In genomic region chrX:2427737-2428136, GRCh38 we compare ENCODE assay signal across 29 cellular contexts.
"Had no signal": no experiment of that assay in that cellular context is flagged by ENCODE, and none has a peak within 500 bp of the region (broad histone marks: within the 10 kb centered on the region; RNA-seq: fewer than 3 reads in every experiment).

No MANE protein-coding gene starts in this region.

- FAIRE-seq: small intestine had no signal

- H3K9me3 ChIP-seq: psoas muscle, right lobe of liver, sigmoid colon, stomach, testis, tibial artery, transverse colon, upper lobe of right lung, uterus had no signal

- H3K4me3 Mint-ChIP-seq: naive thymus-derived CD8-positive, alpha-beta T cell; natural killer cell treated with Interleukin-12 subunit alpha and Interleukin-12 subunit beta and Interleukin-15 and Interleukin-18, amount 100 ng/mL, for 72 hours; nephron progenitor cell; neural crest cell; stimulated activated effector memory CD8-positive, alpha-beta T cell treated with anti-CD3 and anti-CD28 coated beads, Interleukin-12 subunit alpha, Interleukin-12 subunit beta, amount 100 ng/mL, for 72 hours; stimulated activated naive B cell treated with anti-CD40 and anti-IgM and Interleukin-4, amounts not matched to agents 10 μg/mL and 1 μg/mL and 100 μg/mL, for 72 hours; stimulated activated naive CD8-positive, alpha-beta T cell treated with anti-CD3 and anti-CD28 coated beads, Interleukin-15, Interleukin-2, amounts not matched to agents 100 ng/mL and 50 ng/mL, for 24 hours; type B pancreatic cell had no signal

- H3K4me3 ChIP-seq: ovary, psoas muscle, right lobe of liver, sigmoid colon, stomach, testis, tibial artery, transverse colon, upper lobe of right lung, uterus had no signal

- H3K27ac ChIP-seq: ovary, parathyroid adenoma, psoas muscle, right lobe of liver, sigmoid colon, stomach, testis, tibial artery, transverse colon, upper lobe of right lung, uterus had no signal

- H3K9ac ChIP-seq: parathyroid adenoma had no signal

- H3K36me3 ChIP-seq: ovary, upper lobe of right lung, uterus had no signal

- H3K79me2 ChIP-seq: parathyroid adenoma had no signal

- H3K27me3 ChIP-seq: ovary, right lobe of liver, sigmoid colon, stomach, testis, tibial artery, transverse colon, upper lobe of right lung, uterus had no signal

- H3K4me1 ChIP-seq: parathyroid adenoma, psoas muscle, right lobe of liver, sigmoid colon, stomach, testis, tibial artery, transverse colon, upper lobe of right lung, uterus had no signal

- H3K27me3 Mint-ChIP-seq: naive thymus-derived CD8-positive, alpha-beta T cell; natural killer cell treated with Interleukin-12 subunit alpha and Interleukin-12 subunit beta and Interleukin-15 and Interleukin-18, amount 100 ng/mL, for 72 hours; progenitor cell of endocrine pancreas; stimulated activated naive B cell treated with anti-CD40 and anti-IgM and Interleukin-4, amounts not matched to agents 10 μg/mL and 1 μg/mL and 100 μg/mL, for 72 hours; stimulated activated naive CD8-positive, alpha-beta T cell treated with anti-CD3 and anti-CD28 coated beads, Interleukin-15, Interleukin-2, amounts not matched to agents 100 ng/mL and 50 ng/mL, for 24 hours; type B pancreatic cell had no signal

- H2AFZ ChIP-seq: parathyroid adenoma had no signal

- H3K4me1 Mint-ChIP-seq: nephron progenitor cell had no signal

- DNase-seq: naive thymus-derived CD8-positive, alpha-beta T cell; nephron progenitor cell; occipital lobe; posterior cingulate gyrus; psoas muscle; right lobe of liver; sigmoid colon; small intestine; stimulated activated CD4-positive, alpha-beta T cell treated with anti-CD3 and anti-CD28 coated beads, Interleukin-15, amount 100 ng/mL, for 24 hours; stimulated activated CD4-positive, alpha-beta T cell treated with anti-CD3 and anti-CD28 coated beads, Interleukin-2, amount 100 ng/mL, for 24 hours; stimulated activated CD4-positive, alpha-beta T cell treated with anti-CD3 and anti-CD28 coated beads, Interleukin-2, amount 100 ng/mL, for 48 hours; stimulated activated CD4-positive, alpha-beta T cell treated with anti-CD3 and anti-CD28 coated beads, Interleukin-4, amount 100 ng/mL, for 24 hours; stimulated activated naive B cell treated with anti-CD40 and anti-IgM and Interleukin-4, amounts not matched to agents 10 μg/mL and 1 μg/mL and 100 μg/mL, for 72 hours; stimulated activated naive CD4-positive, alpha-beta T cell treated with Interleukin-2 at 50 U/mL for 16 hours; stomach; tibial artery; transverse colon; upper lobe of right lung; uterus had no signal

- H3K27ac Mint-ChIP-seq: natural killer cell treated with Interleukin-12 subunit alpha and Interleukin-12 subunit beta and Interleukin-15 and Interleukin-18, amount 100 ng/mL, for 72 hours; nephron progenitor cell; progenitor cell of endocrine pancreas; stimulated activated naive B cell treated with anti-CD40 and anti-IgM and Interleukin-4, amounts not matched to agents 10 μg/mL and 1 μg/mL and 100 μg/mL, for 72 hours; stimulated activated naive CD8-positive, alpha-beta T cell treated with anti-CD3 and anti-CD28 coated beads, Interleukin-15, Interleukin-2, amounts not matched to agents 100 ng/mL and 50 ng/mL, for 24 hours; type B pancreatic cell had no signal

- ATAC-seq: naive thymus-derived CD8-positive, alpha-beta T cell; natural killer cell treated with Interleukin-12 subunit alpha and Interleukin-12 subunit beta and Interleukin-15 and Interleukin-18, amount 100 ng/mL, for 72 hours; psoas muscle; right cardiac atrium; right lobe of liver; stimulated activated effector memory CD8-positive, alpha-beta T cell treated with anti-CD3 and anti-CD28 coated beads, Interleukin-12 subunit alpha, Interleukin-12 subunit beta, amount 100 ng/mL, for 72 hours; stimulated activated naive B cell treated with anti-CD40 and anti-IgM and Interleukin-4, amounts not matched to agents 10 μg/mL and 1 μg/mL and 100 μg/mL, for 72 hours; upper lobe of right lung had no signal
